ENCODE assay signal across 16 cellular contexts in the genomic region with DNA sequence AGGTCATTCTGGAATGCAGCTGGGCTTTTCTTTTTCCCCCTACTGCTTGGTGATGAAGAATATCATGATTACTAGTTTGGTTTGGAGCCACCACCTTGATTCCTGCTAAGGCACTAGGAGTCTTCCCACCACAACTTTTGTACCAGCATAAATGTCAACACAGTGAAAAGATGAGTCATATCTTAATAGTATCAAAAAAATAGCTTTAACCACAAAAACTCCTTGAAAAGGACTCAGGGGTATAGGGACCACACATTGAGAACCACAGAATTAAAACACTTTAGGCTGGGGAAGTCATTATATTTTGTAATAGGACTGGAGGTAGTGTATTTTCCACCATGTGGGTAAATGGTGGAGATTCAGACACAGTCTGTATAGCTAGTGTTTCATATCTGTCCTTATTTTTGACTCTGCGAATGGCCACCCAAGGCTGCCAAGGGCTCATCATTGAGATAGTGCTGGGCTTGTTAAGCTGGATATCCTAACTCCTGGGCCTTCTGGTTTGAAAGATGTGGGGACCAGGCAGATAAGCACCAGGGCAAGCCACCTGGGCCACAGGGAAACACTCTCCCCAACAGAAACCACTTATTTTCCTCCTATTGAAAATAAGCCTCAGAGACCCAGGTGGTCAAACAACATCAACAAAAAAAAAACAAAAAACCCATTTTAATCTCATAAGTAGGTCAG. TPM values are rescaled to one million over a fixed set of nuclear protein-coding genes. Genes with fewer than 3 reads are reported as not detected.
DNase-seq lines count a peak whose midpoint lies in the region; ATAC-seq and TF ChIP-seq lines count a peak whose summit lies in the region.
"Had no signal": no experiment of that assay in that cellular context is flagged by ENCODE, and none has a peak within 500 bp of the region (broad histone marks: within the 10 kb centered on the region; RNA-seq: fewer than 3 reads in every experiment).

No MANE protein-coding gene starts in this region.

- H3K9me3 Mint-ChIP-seq in activated naive CD8-positive, alpha-beta T cell treated with anti-CD3 and anti-CD28 coated beads for 36 hours, result peaks cover 4% of the 10 kb centered on the region

- H3K4me3 Mint-ChIP-seq in activated naive CD8-positive, alpha-beta T cell treated with anti-CD3 and anti-CD28 coated beads for 36 hours, result no peak overlapping the region
- H3K4me3 Mint-ChIP-seq: CD4-positive, alpha-beta T cell had no signal

- peaks cover 3% of the 10 kb centered on the region for H3K36me3 Mint-ChIP-seq in activated naive CD8-positive, alpha-beta T cell treated with anti-CD3 and anti-CD28 coated beads for 36 hours

- H3K27me3 Mint-ChIP-seq in activated naive CD8-positive, alpha-beta T cell treated with anti-CD3 and anti-CD28 coated beads for 36 hours, result peaks cover 33% of the 10 kb centered on the region

- H3K27me3 ChIP-seq in right atrium auricular region, result no peaks in the 10 kb centered on the region
- H3K27me3 ChIP-seq: suprapubic skin had no signal

- no peak overlapping the region for H3K27ac ChIP-seq in right atrium auricular region
- H3K27ac ChIP-seq: neutrophil, suprapubic skin had no signal

- H3K27ac Mint-ChIP-seq in activated naive CD8-positive, alpha-beta T cell treated with anti-CD3 and anti-CD28 coated beads for 36 hours, result peak overlapping the region; percentile 14
- H3K27ac Mint-ChIP-seq: activated T-helper 2 cell treated with anti-CD3 and anti-CD28 coated beads, Interferon-gamma antibody, Interleukin-2, Interleukin-4, amounts not matched to agents 10 μg/mL and 5 μg/mL and 100 μg/mL, durations not matched to agents 14 hours and 24 hours and 36 hours; CD4-positive, alpha-beta T cell had no signal

- no peak for TF ChIP-seq CTCF in right atrium auricular region (IDR thresholded peaks at IDR 0.05)

- no peak overlapping the region for H3K4me3 ChIP-seq in right atrium auricular region
- H3K4me3 ChIP-seq: smooth muscle cell, suprapubic skin had no signal

- H3K9me3 ChIP-seq in right atrium auricular region, result no peaks in the 10 kb centered on the region
- H3K9me3 ChIP-seq: neutrophil, suprapubic skin had no signal

- H3K36me3 ChIP-seq in right atrium auricular region, result no peaks in the 10 kb centered on the region
- H3K36me3 ChIP-seq: neutrophil, suprapubic skin had no signal

- DNase-seq in EH (ENCODE audit: low read depth), result peak; percentile 52
- peak; percentile 79 for DNase-seq in HT1080 (ENCODE audit: low read depth)
- no peak for DNase-seq in activated naive CD8-positive, alpha-beta T cell treated with anti-CD3 and anti-CD28 coated beads for 36 hours
- DNase-seq in right atrium auricular region (ENCODE audit: low spot score), result peak; percentile 26
- no peak for DNase-seq in activated effector memory CD4-positive, alpha-beta T cell treated with Interleukin-2 at 50 U/mL for 16 hours
- DNase-seq: activated CD4-positive, alpha-beta T cell treated with anti-CD3 and anti-CD28 coated beads, Interleukin-2, amount 50 U/mL, for 1 hour; CD4-positive, alpha-beta T cell; Kasumi-1; NCI-H2081; T-helper 1 cell had no signal

- peaks cover 26% of the 10 kb centered on the region for H3K4me1 Mint-ChIP-seq in activated naive CD8-positive, alpha-beta T cell treated with anti-CD3 and anti-CD28 coated beads for 36 hours

- H3K4me1 ChIP-seq in right atrium auricular region, result no peaks in the 10 kb centered on the region
- H3K4me1 ChIP-seq: suprapubic skin had no signal

- ATAC-seq in HG03097 (IDR thresholded peaks at IDR 0.05; ENCODE audit: low FRiP score, unreplicated experiment), result no peak
- ATAC-seq in HG02852 (IDR thresholded peaks at IDR 0.05; ENCODE audit: unreplicated experiment), result no peak

RNA-seq across cellular contexts. Expression of a gene that starts 19.1 kb away (rescaled TPM):
- total RNA-seq in HT1080 (2014; rRNA removed; shearing (Covaris generic)), result 155 and 198 TPM in 2 replicates
- 439 and 452 TPM in 2 replicates for polyA plus RNA-seq in HT1080 (2015; cell fraction: cytosol; rRNA removed)
- polyA plus RNA-seq in HT1080 (2015; cell fraction: nucleus; rRNA removed), result 239 and 277 TPM in 2 replicates
- total RNA-seq in activated naive CD8-positive, alpha-beta T cell treated with anti-CD3 and anti-CD28 coated beads for 36 hours, result 1 to 10 TPM; 4.7 to 5.1 TPM
- total RNA-seq in right atrium auricular region, result 100 to 1,000 TPM; 141 to 356 TPM

Comparison
In these comparisons a context has a peak if more than half of its experiments do, and no peak if none do; other contexts are left out.
1. DNase-seq: peak in EH (single experiment), HT1080 (single experiment) and right atrium auricular region (single experiment); none in activated naive CD8-positive, alpha-beta T cell treated with anti-CD3 and anti-CD28 coated beads for 36 hours (single experiment) and activated effector memory CD4-positive, alpha-beta T cell treated with Interleukin-2 at 50 U/mL for 16 hours (single experiment).
2. RNA of a gene that starts 19.1 kb away (total RNA-seq): 141 to 356 TPM in right atrium auricular region and 155 to 198 TPM in HT1080; 4.7 to 5.1 TPM in activated naive CD8-positive, alpha-beta T cell treated with anti-CD3 and anti-CD28 coated beads for 36 hours; every median in the first group is over 10 times any median in the second.